In genomic region chr1:14740016-14740415, GRCh38 we compare ENCODE assay signal across 25 cellular contexts.
DNase-seq lines count a peak whose midpoint lies in the region; ATAC-seq and TF ChIP-seq lines count a peak whose summit lies in the region.
"Had no signal": no experiment of that assay in that cellular context is flagged by ENCODE, and none has a peak within 500 bp of the region (broad histone marks: within the 10 kb centered on the region; RNA-seq: fewer than 3 reads in every experiment).

No MANE protein-coding gene starts in this region.

- ATAC-seq in GM21423 (IDR thresholded peaks at IDR 0.05; ENCODE audit: unreplicated experiment): no peak
- ATAC-seq: activated CD8-positive, alpha-beta T cell treated with anti-CD3 and anti-CD28 coated beads, Interleukin-2, amount 10 ng/mL, durations not matched to agents 7 days and 5 days had no signal

- no peak overlapping the region for H3K4me3 ChIP-seq in choroid plexus epithelial cell (ENCODE audit: low read depth, low read length)
- H3K4me3 ChIP-seq in neuronal stem cell (ENCODE audit: low read length in 2 of 2): no peak overlapping the region
- H3K4me3 ChIP-seq: dorsolateral prefrontal cortex, smooth muscle cell, thyroid gland, vagina had no signal

- no peak overlapping the region for H2BK15ac ChIP-seq in neuronal stem cell (ENCODE audit: low read length)

- no CpG with 5 or more reads among the region's 8 CpGs for WGBS in neuronal stem cell (ENCODE audit: extremely low coverage in 2 of 2, insufficient read length in 2 of 2, insufficient replicate concordance in 1 of 2), 2 donors

- H2BK12ac ChIP-seq in neuronal stem cell (ENCODE audit: low read length): no peak overlapping the region

- no peaks in the 10 kb centered on the region for H3K79me1 ChIP-seq in neuronal stem cell (ENCODE audit: low read depth, low read length)

- peaks cover 0 to 2% of the 10 kb centered on the region in 2 donors for H3K9me3 ChIP-seq in neuronal stem cell (replicated peaks in 1 of 2; ENCODE audit: control insufficient read depth in 2 of 2, insufficient read depth in 1 of 2, low read depth in 1 of 2, low read length in 2 of 2)
- H3K9me3 ChIP-seq: thyroid gland, vagina had no signal

- no peak overlapping the region for H3K4ac ChIP-seq in neuronal stem cell (ENCODE audit: low read length)

- peak overlapping the region; percentile 20 for H2AK5ac ChIP-seq in neuronal stem cell (ENCODE audit: low read depth, low read length)

- peak overlapping the region; percentile 15 for H3K18ac ChIP-seq in neuronal stem cell (ENCODE audit: low read length)

- no peak overlapping the region for H2AFZ ChIP-seq in neuronal stem cell (ENCODE audit: low read length)
- H2AFZ ChIP-seq: parathyroid adenoma had no signal

- H3K4me1 ChIP-seq in neuronal stem cell (ENCODE audit: control insufficient read depth in 2 of 2, insufficient read depth in 1 of 2, low read depth in 1 of 2, low read length in 2 of 2): peaks cover 14 to 35% of the 10 kb centered on the region in 2 donors
- H3K4me1 ChIP-seq: parathyroid adenoma had no signal

- H3K9ac ChIP-seq in neuronal stem cell (ENCODE audit: low read depth, low read length, poor library complexity): no peak overlapping the region
- H3K9ac ChIP-seq: parathyroid adenoma had no signal

- no peak overlapping the region for H2BK5ac ChIP-seq in neuronal stem cell (ENCODE audit: low read length)

- H3K14ac ChIP-seq in neuronal stem cell (ENCODE audit: low read length): no peak overlapping the region

- TF ChIP-seq CTCF in choroid plexus epithelial cell (conservative IDR thresholded peaks at IDR 0.05; ENCODE audit: low read depth, low read length): no peak

- H4K8ac ChIP-seq in neuronal stem cell (ENCODE audit: low read depth, low read length): no peak overlapping the region

- no peaks in the 10 kb centered on the region for H3K27me3 ChIP-seq in neuronal stem cell (ENCODE audit: control insufficient read depth in 3 of 3, insufficient read depth in 3 of 3, low read depth in 1 of 3, low read length in 3 of 3)
- H3K27me3 ChIP-seq: thyroid gland, vagina had no signal

- H4K91ac ChIP-seq in neuronal stem cell (ENCODE audit: low read depth, low read length, poor library complexity): no peak overlapping the region

- H3K23ac ChIP-seq in neuronal stem cell (ENCODE audit: low read depth, low read length, poor library complexity): no peak overlapping the region

- H3K4me2 ChIP-seq in neuronal stem cell (ENCODE audit: insufficient read depth, low read length, poor library complexity, severe bottlenecking): no peak overlapping the region
- H3K4me2 ChIP-seq: smooth muscle cell had no signal

- peaks cover 0 to 57% of the 10 kb centered on the region in 2 donors for H3K36me3 ChIP-seq in neuronal stem cell (replicated peaks in 1 of 2; ENCODE audit: control insufficient read depth in 2 of 2, insufficient read depth in 2 of 2, low read length in 2 of 2)
- H3K36me3 ChIP-seq: thyroid gland, vagina had no signal

- peak; percentile 7 for DNase-seq in NCI-H146 (lab: John Stamatoyannopoulos, UW)
- DNase-seq in NCI-H146 treated with DMSO at 0.1 percent for 48 hours (lab: John Stamatoyannopoulos, UW; ENCODE audit: unreplicated experiment): no peak
- peak; percentile 22 for DNase-seq in NCI-H1092 treated with DMSO at 0.1 percent for 48 hours (lab: John Stamatoyannopoulos, UW)
- peak; percentile 42 for DNase-seq in choroid plexus epithelial cell (ENCODE audit: low read depth)
- no peak for DNase-seq in neuronal stem cell (ENCODE audit: low spot score)
- DNase-seq in NCI-H526 (lab: John Stamatoyannopoulos, UW): no peak
- DNase-seq in islet precursor cell: no peak
- DNase-seq: activated CD4-positive, alpha-beta T cell treated with anti-CD3 and anti-CD28 coated beads for 4 hours; activated CD8-positive, alpha-beta T cell treated with anti-CD3 and anti-CD28 coated beads, Interleukin-2, amount 10 ng/mL, durations not matched to agents 7 days and 5 days; activated naive CD4-positive, alpha-beta T cell treated with anti-CD3 and anti-CD28 coated beads, Interleukin-2, amount 50 U/mL, for 16 hours; amniotic stem cell; CD4-positive, alpha-beta memory T cell; cerebellar nuclear complex; dorsolateral prefrontal cortex; HFFc6; mammary epithelial cell; NCI-H1930; NCI-H2227 treated with DMSO at 0.1 percent for 48 hours; NCI-H748 treated with DMSO at 0.1 percent for 48 hours; SIG-M5; thyroid gland had no signal

- no peak overlapping the region for H3K27ac ChIP-seq in neuronal stem cell (replicated peaks; ENCODE audit: low read length)
- H3K27ac ChIP-seq: dorsolateral prefrontal cortex, parathyroid adenoma, thyroid gland, vagina had no signal

- no peak overlapping the region for H2BK120ac ChIP-seq in neuronal stem cell (ENCODE audit: low read depth, low read length)

Comparison
In these comparisons a context has a peak if more than half of its experiments do, and no peak if none do; other contexts are left out.
1. DNase-seq: peak in NCI-H146 (single experiment), NCI-H1092 treated with DMSO at 0.1 percent for 48 hours (single experiment) and choroid plexus epithelial cell (single experiment); none in NCI-H146 treated with DMSO at 0.1 percent for 48 hours (single experiment), neuronal stem cell (single experiment), NCI-H526 (0 of 2) and islet precursor cell (single experiment).